ENCODE assay signal across 13 cellular contexts in the genomic region with DNA sequence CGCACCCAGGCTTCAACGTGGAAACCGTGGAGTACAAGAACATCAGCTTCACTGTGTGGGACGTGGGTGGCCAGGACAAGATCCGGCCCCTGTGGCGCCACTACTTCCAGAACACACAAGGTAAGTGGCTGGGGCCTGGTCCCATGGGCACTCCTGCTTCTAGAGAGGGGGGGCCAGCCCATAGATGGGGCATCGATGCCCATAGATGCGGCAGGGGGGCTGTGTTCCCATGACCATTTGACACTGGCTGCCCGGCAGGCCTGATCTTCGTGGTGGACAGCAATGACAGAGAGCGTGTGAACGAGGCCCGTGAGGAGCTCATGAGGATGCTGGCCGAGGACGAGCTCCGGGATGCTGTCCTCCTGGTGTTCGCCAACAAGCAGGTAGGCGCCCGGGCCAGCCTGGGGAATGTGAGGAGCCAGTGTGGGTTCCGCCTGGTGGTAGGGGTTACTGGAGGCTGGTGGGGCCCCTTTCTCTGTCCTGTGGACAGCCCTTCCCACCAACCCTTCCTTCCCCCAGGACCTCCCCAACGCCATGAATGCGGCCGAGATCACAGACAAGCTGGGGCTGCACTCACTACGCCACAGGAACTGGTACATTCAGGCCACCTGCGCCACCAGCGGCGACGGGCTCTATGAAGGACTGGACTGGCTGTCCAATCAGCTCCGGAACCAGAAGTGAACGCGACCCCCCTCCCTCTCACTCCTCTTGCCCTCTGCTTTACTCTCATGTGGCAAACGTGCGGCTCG. TPM values are rescaled to one million over a fixed set of nuclear protein-coding genes. Genes with fewer than 3 reads are reported as not detected.
DNase-seq lines count a peak whose midpoint lies in the region; ATAC-seq, FAIRE-seq and TF ChIP-seq lines count a peak whose summit lies in the region.
"Had no signal": no experiment of that assay in that cellular context is flagged by ENCODE, and none has a peak within 500 bp of the region (broad histone marks: within the 10 kb centered on the region; RNA-seq: fewer than 3 reads in every experiment).

No MANE protein-coding gene starts in this region.

- H3K9me3 Mint-ChIP-seq in activated T-cell treated with anti-CD3 and anti-CD28 coated beads, Interleukin-2, amount 50 U/mL, for 24 hours, result peaks cover 14% of the 10 kb centered on the region
- H3K9me3 Mint-ChIP-seq in stimulated activated naive CD8-positive, alpha-beta T cell treated with anti-CD3 and anti-CD28 coated beads, Interleukin-15, amount 100 ng/mL, for 72 hours, result peaks cover 17 to 21% of the 10 kb centered on the region in 2 donors

- peaks cover 0 to 9% of the 10 kb centered on the region in 2 donors for H3K4me1 ChIP-seq in kidney (ENCODE audit: control insufficient read depth in 1 of 2, insufficient read depth in 1 of 2, low read depth in 1 of 2, low read length in 2 of 2)

- H3K4me1 Mint-ChIP-seq in activated T-cell treated with anti-CD3 and anti-CD28 coated beads, Interleukin-2, amount 50 U/mL, for 24 hours (ENCODE audit: low read depth), result peaks cover 32% of the 10 kb centered on the region
- H3K4me1 Mint-ChIP-seq in stimulated activated naive CD8-positive, alpha-beta T cell treated with anti-CD3 and anti-CD28 coated beads, Interleukin-15, amount 100 ng/mL, for 72 hours, result peaks cover 59% of the 10 kb centered on the region

- peak; percentile 28 for DNase-seq in activated T-cell treated with anti-CD3 and anti-CD28 coated beads, Interleukin-2, amount 50 U/mL, for 24 hours
- DNase-seq in activated T-cell treated with anti-CD3 and anti-CD28 coated beads for 4 hours (no peak), RWPE1 (ENCODE audit: low spot score) (no peak), kidney (peak; percentile 70), NCI-H2196 (lab: John Stamatoyannopoulos, UW; ENCODE audit: unreplicated experiment) (no peak), T1000 (lab: John Stamatoyannopoulos, UW) (no peak), midbrain (lab: John Stamatoyannopoulos, UW) (no peak)
- DNase-seq in stimulated activated naive CD8-positive, alpha-beta T cell treated with anti-CD3 and anti-CD28 coated beads, Interleukin-15, amount 100 ng/mL, for 72 hours, result peak in 1 of 2 donors; percentile 8
- DNase-seq: ACHN, Calu3, NCI-H1105 had no signal

- peak overlapping the region; percentile 73 for H3K27ac Mint-ChIP-seq in activated T-cell treated with anti-CD3 and anti-CD28 coated beads, Interleukin-2, amount 50 U/mL, for 24 hours
- peak overlapping the region; percentile 33 to 54 for H3K27ac Mint-ChIP-seq in stimulated activated naive CD8-positive, alpha-beta T cell treated with anti-CD3 and anti-CD28 coated beads, Interleukin-15, amount 100 ng/mL, for 72 hours
- H3K27ac Mint-ChIP-seq: nephron had no signal

- TF ChIP-seq CTCF in RWPE1 (conservative IDR thresholded peaks at IDR 0.05; ENCODE audit: low read depth) (no peak), kidney (IDR thresholded peaks at IDR 0.05; ENCODE audit: borderline replicate concordance, extremely low read depth, insufficient read depth) (no peak)

- no peak overlapping the region for H3K4me3 Mint-ChIP-seq in activated T-cell treated with anti-CD3 and anti-CD28 coated beads, Interleukin-2, amount 50 U/mL, for 24 hours
- H3K4me3 Mint-ChIP-seq in stimulated activated naive CD8-positive, alpha-beta T cell treated with anti-CD3 and anti-CD28 coated beads, Interleukin-15, amount 100 ng/mL, for 72 hours, result no peak overlapping the region
- H3K4me3 Mint-ChIP-seq: nephron had no signal

- H3K9ac ChIP-seq in kidney (ENCODE audit: low read length in 2 of 2), result no peak overlapping the region

- no peaks in the 10 kb centered on the region for H3K27me3 Mint-ChIP-seq in activated T-cell treated with anti-CD3 and anti-CD28 coated beads, Interleukin-2, amount 50 U/mL, for 24 hours
- H3K27me3 Mint-ChIP-seq in stimulated activated naive CD8-positive, alpha-beta T cell treated with anti-CD3 and anti-CD28 coated beads, Interleukin-15, amount 100 ng/mL, for 72 hours, result no peaks in the 10 kb centered on the region

- peaks cover 0 to 8% of the 10 kb centered on the region in 2 donors for H3K9me3 ChIP-seq in kidney (ENCODE audit: control insufficient read depth in 1 of 2, low read length in 2 of 2)

- peaks cover 93% of the 10 kb centered on the region for H3K36me3 Mint-ChIP-seq in activated T-cell treated with anti-CD3 and anti-CD28 coated beads, Interleukin-2, amount 50 U/mL, for 24 hours (ENCODE audit: low read depth)

- intact Hi-C loops in kidney (cut with DNase I), result no loop called here

- FAIRE-seq in kidney (lab: Jason Lieb, UNC), result no peak

- POLR2A ChIA-PET in RWPE1 (lab: Yijun Ruan, JAX; ENCODE audit: low non-redundant PET), result no interaction called here

- H3K27ac ChIP-seq in RWPE1 (peak overlapping the region; percentile 84), kidney (ENCODE audit: low read depth in 2 of 2, low read length in 2 of 2) (no peak overlapping the region)
- H3K27ac ChIP-seq: left lung had no signal

- no peak overlapping the region for H3K4me3 ChIP-seq in kidney (ENCODE audit: low read length in 2 of 2)
- H3K4me3 ChIP-seq: left lung had no signal

- CTCF ChIA-PET in RWPE1 (lab: Yijun Ruan, JAX), result interaction anchor here (1.0 to 1.6 kb wide), 2 partner anchors 93 to 98 kb away, joined by 5 to 6 read pairs; no protein-coding TSS in a partner anchor

- peaks cover 18 to 25% of the 10 kb centered on the region in 2 donors for H3K36me3 ChIP-seq in kidney (ENCODE audit: control insufficient read depth in 1 of 2, insufficient read depth in 2 of 2, low read length in 2 of 2)

- no peak for ATAC-seq in stimulated activated naive CD8-positive, alpha-beta T cell treated with anti-CD3 and anti-CD28 coated beads, Interleukin-15, amount 100 ng/mL, for 72 hours
- ATAC-seq: left lung had no signal

RNA-seq across cellular contexts. Expression of a gene that starts 5.6 kb away (rescaled TPM):
- 17.4 TPM for total RNA-seq in kidney
- 17.6 TPM for polyA plus RNA-seq in kidney (ENCODE audit: insufficient read depth, low read depth, low replicate concordance)

RNA-seq across cellular contexts. Expression of a gene that starts 11.6 kb away (rescaled TPM):
- total RNA-seq in kidney, result 37.8 TPM
- 141 TPM for polyA plus RNA-seq in kidney (ENCODE audit: insufficient read depth, low read depth, low replicate concordance)

RNA-seq across cellular contexts. Expression of a gene that starts 15.0 kb away (rescaled TPM):
- total RNA-seq in kidney, result 383 TPM
- polyA plus RNA-seq in kidney (ENCODE audit: insufficient read depth, low read depth, low replicate concordance), result 398 TPM

RNA-seq across cellular contexts. Expression of a gene that starts 42.6 kb away (rescaled TPM):
- total RNA-seq in kidney, result 221 TPM
- polyA plus RNA-seq in kidney (ENCODE audit: insufficient read depth, low read depth, low replicate concordance), result 410 TPM

RNA-seq across cellular contexts. Expression of a gene that starts 52.2 kb away (rescaled TPM):
- total RNA-seq in kidney, result 6.0 TPM
- polyA plus RNA-seq in kidney (ENCODE audit: insufficient read depth, low read depth, low replicate concordance), result 0.73 TPM

Comparison
In these comparisons a context has a peak if more than half of its experiments do, and no peak if none do; other contexts are left out.
1. DNase-seq: peak in activated T-cell treated with anti-CD3 and anti-CD28 coated beads, Interleukin-2, amount 50 U/mL, for 24 hours (single experiment) and kidney (single experiment); none in activated T-cell treated with anti-CD3 and anti-CD28 coated beads for 4 hours (single experiment), RWPE1 (single experiment), NCI-H2196 (single experiment), T1000 (single experiment) and midbrain (single experiment).